In genomic region chr5:131630963-131631350, GRCh38 we compare ENCODE assay signal across 1 cellular context.
TF ChIP-seq lines count a peak whose summit lies in the region.

No MANE protein-coding gene starts in this region.

TF ChIP-seq in K562, 482 proteins besides CTCF, POLR2A, EP300 and RAD21 (continued from another document):
- TF ChIP-seq ZBTB49 (CRISPR knock-in tag; IDR thresholded peaks at IDR 0.05; ENCODE audit: borderline replicate concordance) (no peak), CXXC5 (CRISPR knock-in tag; IDR thresholded peaks at IDR 0.05) (no peak), MITF (IDR thresholded peaks at IDR 0.05) (no peak), ZNF79 (CRISPR knock-in tag; IDR thresholded peaks at IDR 0.05; ENCODE audit: low read depth) (no peak), ZNF143 (CRISPR knock-in tag; IDR thresholded peaks at IDR 0.05) (no peak), RERE (CRISPR knock-in tag; IDR thresholded peaks at IDR 0.05; ENCODE audit: borderline replicate concordance) (no peak), CAMTA2 (CRISPR knock-in tag; conservative IDR thresholded peaks at IDR 0.05) (no peak), CUX1 (CRISPR knock-in tag; IDR thresholded peaks at IDR 0.05) (no peak), MEF2D (tag; conservative IDR thresholded peaks at IDR 0.05; ENCODE audit: low read depth) (no peak), ZNF696 (CRISPR knock-in tag; conservative IDR thresholded peaks at IDR 0.05) (no peak), FOXK2 (conservative IDR thresholded peaks at IDR 0.05 in 1 of 2, IDR thresholded peaks at IDR 0.05 in 1 of 2; ENCODE audit: low read depth in 2 of 2) (no peak), CC2D1A (IDR thresholded peaks at IDR 0.05) (no peak), SREBF1 (IDR thresholded peaks at IDR 0.05; ENCODE audit: borderline replicate concordance, low read depth, low read length) (no peak), FOSL1 (tag; conservative IDR thresholded peaks at IDR 0.05) (no peak), KLF10 (CRISPR knock-in tag; IDR thresholded peaks at IDR 0.05) (no peak), NFIX (CRISPR knock-in tag; IDR thresholded peaks at IDR 0.05; ENCODE audit: low read depth) (no peak)
